ENCODE assay signal across 8 cellular contexts in genomic region chr21:42234464-42235241, GRCh38. TPM values are rescaled to one million over a fixed set of nuclear protein-coding genes. Genes with fewer than 3 reads are reported as not detected.
DNase-seq lines count a peak whose midpoint lies in the region; ATAC-seq, FAIRE-seq and TF ChIP-seq lines count a peak whose summit lies in the region.

No MANE protein-coding gene starts in this region.

- H3K4me3 ChIP-seq in breast epithelium (peak overlapping the region; percentile 38 to 79 (median 62)), kidney (ENCODE audit: low read length in 2 of 2) (peak overlapping the region; percentile 43 to 49)

- no peak for TF ChIP-seq CTCF in breast epithelium (IDR thresholded peaks at IDR 0.05)
- TF ChIP-seq CTCF in kidney (IDR thresholded peaks at IDR 0.05; ENCODE audit: borderline replicate concordance, extremely low read depth, insufficient read depth): no peak

- H3K36me3 ChIP-seq in breast epithelium: no peaks in the 10 kb centered on the region
- H3K36me3 ChIP-seq in kidney (ENCODE audit: control insufficient read depth in 1 of 2, insufficient read depth in 2 of 2, low read length in 2 of 2): no peaks in the 10 kb centered on the region

- peak; percentile 32 for ATAC-seq in GM21381 (IDR thresholded peaks at IDR 0.05; ENCODE audit: unreplicated experiment)
- ATAC-seq in GM19328 (IDR thresholded peaks at IDR 0.05; ENCODE audit: unreplicated experiment): no peak

- TF ChIP-seq POLR2A in breast epithelium (IDR thresholded peaks at IDR 0.05): no peak

- no peak for FAIRE-seq in kidney (lab: Jason Lieb, UNC)

- H3K9ac ChIP-seq in kidney (ENCODE audit: low read length in 2 of 2): no peak overlapping the region

- no peaks in the 10 kb centered on the region for H3K27me3 ChIP-seq in breast epithelium

- intact Hi-C loops in breast epithelium (cut with DNase I; ENCODE audit: low total_unique reads): no loop called here
- intact Hi-C loops in kidney (cut with DNase I): no loop called here

- H3K27ac ChIP-seq in breast epithelium (peak overlapping the region; percentile 88), kidney (ENCODE audit: low read depth in 2 of 2, low read length in 2 of 2) (peak overlapping the region; percentile 47 to 65)

- H3K9me3 ChIP-seq in breast epithelium: no peaks in the 10 kb centered on the region
- no peaks in the 10 kb centered on the region for H3K9me3 ChIP-seq in kidney (ENCODE audit: control insufficient read depth in 1 of 2, low read length in 2 of 2)

- H3K4me1 ChIP-seq in breast epithelium: peaks cover 18 to 19% of the 10 kb centered on the region in 2 donors
- H3K4me1 ChIP-seq in kidney (ENCODE audit: control insufficient read depth in 1 of 2, insufficient read depth in 1 of 2, low read depth in 1 of 2, low read length in 2 of 2): peaks cover 30 to 44% of the 10 kb centered on the region in 2 donors

- peak in 8 of 14 donors; percentile 22 to 72 (median 56) for DNase-seq in C1 segment of cervical spinal cord (lab: John Stamatoyannopoulos, UW)
- DNase-seq in NCI-H146 (lab: John Stamatoyannopoulos, UW): peak; percentile 75
- DNase-seq in activated CD4-positive, CD25-positive, alpha-beta regulatory T cell (lab: John Stamatoyannopoulos, UW): peak; percentile 37 to 71 (median 64)
- DNase-seq in breast epithelium (ENCODE audit: low spot score in 2 of 2): peak in 1 of 2 donors; percentile 42
- DNase-seq in kidney: peak; percentile 90
- DNase-seq in stimulated activated CD4-positive, alpha-beta T cell treated with anti-CD3 and anti-CD28 coated beads, Interleukin-12 subunit alpha, Interleukin-12 subunit beta, amount 100 ng/mL, for 48 hours (ENCODE audit: low read depth in 2 of 3, low spot score in 1 of 3): peak; percentile 64 to 73 (median 72)

RNA-seq across cellular contexts. Expression of gene ABCG1, which starts 15.7 kb away (rescaled TPM):
- total RNA-seq in breast epithelium (10 to 100 TPM; 10.6 to 26.2 (median 23.7) TPM), kidney (27.6 TPM)
- 5.6 TPM for polyA plus RNA-seq in kidney (ENCODE audit: insufficient read depth, low read depth, low replicate concordance)
